ENCODE assay signal across 7 cellular contexts in genomic region chr16:10317425-10318001, GRCh38.
"Had no signal": no experiment of that assay in that cellular context is flagged by ENCODE, and none has a peak within 500 bp of the region (broad histone marks: within the 10 kb centered on the region; RNA-seq: fewer than 3 reads in every experiment).

No MANE protein-coding gene starts in this region.

- H2AFZ ChIP-seq: GM23248 had no signal

- H3K4me3 Mint-ChIP-seq: IgD-negative memory B cell had no signal

- DNase-seq: GM23248, GOT3, H7 had no signal

- H3K4me1 ChIP-seq: HAP-1 had no signal

- H3K4me3 ChIP-seq: GM23248, HAP-1 had no signal

- FAIRE-seq: HTR-8/SVneo had no signal

- ATAC-seq: HCT116 had no signal

- H3K9me3 Mint-ChIP-seq: IgD-negative memory B cell had no signal

- H3K36me3 Mint-ChIP-seq: IgD-negative memory B cell had no signal

- H3K36me3 ChIP-seq: HAP-1 had no signal

- H3K27ac ChIP-seq: GM23248 had no signal

- H3K9ac ChIP-seq: GM23248 had no signal

- H3K27me3 Mint-ChIP-seq: IgD-negative memory B cell had no signal

- H3K9me3 ChIP-seq: HAP-1 had no signal
